Comparison of ENCODE assay signal across 9 cellular contexts in genomic region chr1:62689524-62689923, GRCh38. TPM values are rescaled to one million over a fixed set of nuclear protein-coding genes. Genes with fewer than 3 reads are reported as not detected.
DNase-seq lines count a peak whose midpoint lies in the region; ATAC-seq and TF ChIP-seq lines count a peak whose summit lies in the region.
"Had no signal": no experiment of that assay in that cellular context is flagged by ENCODE, and none has a peak within 500 bp of the region (broad histone marks: within the 10 kb centered on the region; RNA-seq: fewer than 3 reads in every experiment).

No MANE protein-coding gene starts in this region.

- H3K27me3 ChIP-seq in rectal smooth muscle tissue (ENCODE audit: control insufficient read depth, insufficient read depth, low read length): no peaks in the 10 kb centered on the region

- H3K36me3 Mint-ChIP-seq in activated T-helper 1 cell treated with anti-CD3 and anti-CD28 coated beads, Interleukin-12 subunit alpha, Interleukin-12 subunit beta, Interleukin-2, Interleukin-4 antibody, amounts not matched to agents 30 ng/mL and 10 ng/mL and 1 ng/mL, durations not matched to agents 14 hours and 24 hours and 36 hours (ENCODE audit: low read depth): no peaks in the 10 kb centered on the region

- CTCF ChIA-PET in RWPE1 (lab: Yijun Ruan, JAX): no interaction called here

- TF ChIP-seq CTCF in RWPE1 (conservative IDR thresholded peaks at IDR 0.05; ENCODE audit: low read depth) (no peak), fibroblast of pulmonary artery (IDR thresholded peaks at IDR 0.05; ENCODE audit: low read length, missing control alignments) (no peak)

- H3K27ac Mint-ChIP-seq in activated T-helper 1 cell treated with anti-CD3 and anti-CD28 coated beads, Interleukin-12 subunit alpha, Interleukin-12 subunit beta, Interleukin-2, Interleukin-4 antibody, amounts not matched to agents 30 ng/mL and 10 ng/mL and 1 ng/mL, durations not matched to agents 14 hours and 24 hours and 36 hours: no peak overlapping the region

- H3K27ac ChIP-seq in RWPE1: no peak overlapping the region
- peak overlapping the region; percentile 78 for H3K27ac ChIP-seq in rectal smooth muscle tissue (ENCODE audit: low read depth, low read length)

- peak overlapping the region; percentile 79 for H3K4me3 ChIP-seq in fibroblast of pulmonary artery (replicated peaks; ENCODE audit: low read depth, low read length)
- H3K4me3 ChIP-seq in rectal smooth muscle tissue (ENCODE audit: low read length): no peak overlapping the region

- peak; percentile 93 for DNase-seq in ELR (ENCODE audit: low read depth)
- peak; percentile 48 for DNase-seq in RWPE1 (ENCODE audit: low spot score)
- peak; percentile 62 for DNase-seq in fibroblast of pulmonary artery (ENCODE audit: low read depth)
- DNase-seq in DMS79 treated with DMSO at 0.1 percent for 48 hours (lab: John Stamatoyannopoulos, UW): no peak
- no peak for DNase-seq in activated effector memory CD4-positive, alpha-beta T cell treated with anti-CD3 and anti-CD28 coated beads, Interleukin-2, amount 50 U/mL, for 16 hours
- DNase-seq in activated T-helper 1 cell treated with anti-CD3 and anti-CD28 coated beads, Interleukin-12 subunit alpha, Interleukin-12 subunit beta, Interleukin-2, Interleukin-4 antibody, amounts not matched to agents 30 ng/mL and 10 ng/mL and 1 ng/mL, durations not matched to agents 14 hours and 24 hours and 36 hours (ENCODE audit: low spot score): no peak
- DNase-seq: stimulated activated CD4-positive, alpha-beta T cell treated with anti-CD3 and anti-CD28 coated beads, Interleukin-12 subunit alpha, Interleukin-12 subunit beta, amount 100 ng/mL, for 4 hours had no signal

- H3K4me3 Mint-ChIP-seq in activated T-helper 1 cell treated with anti-CD3 and anti-CD28 coated beads, Interleukin-12 subunit alpha, Interleukin-12 subunit beta, Interleukin-2, Interleukin-4 antibody, amounts not matched to agents 30 ng/mL and 10 ng/mL and 1 ng/mL, durations not matched to agents 14 hours and 24 hours and 36 hours: no peak overlapping the region

- H3K4me1 ChIP-seq in rectal smooth muscle tissue (ENCODE audit: control insufficient read depth, insufficient read depth, low read length): peaks cover 25% of the 10 kb centered on the region

- peaks cover 18% of the 10 kb centered on the region for H3K4me1 Mint-ChIP-seq in activated T-helper 1 cell treated with anti-CD3 and anti-CD28 coated beads, Interleukin-12 subunit alpha, Interleukin-12 subunit beta, Interleukin-2, Interleukin-4 antibody, amounts not matched to agents 30 ng/mL and 10 ng/mL and 1 ng/mL, durations not matched to agents 14 hours and 24 hours and 36 hours (ENCODE audit: low read depth)

- no peak for ATAC-seq in GM18511 (IDR thresholded peaks at IDR 0.05; ENCODE audit: unreplicated experiment)

- POLR2A ChIA-PET in RWPE1 (lab: Yijun Ruan, JAX; ENCODE audit: low non-redundant PET): no interaction called here

- intact Hi-C loops in activated T-helper 1 cell treated with anti-CD3 and anti-CD28 coated beads, Interleukin-12 subunit alpha, Interleukin-12 subunit beta, Interleukin-2, Interleukin-4 antibody, amounts not matched to agents 30 ng/mL and 10 ng/mL and 1 ng/mL, durations not matched to agents 14 hours and 24 hours and 36 hours (cut with micrococcal nuclease): no loop called here

- H3K27me3 Mint-ChIP-seq in activated T-helper 1 cell treated with anti-CD3 and anti-CD28 coated beads, Interleukin-12 subunit alpha, Interleukin-12 subunit beta, Interleukin-2, Interleukin-4 antibody, amounts not matched to agents 30 ng/mL and 10 ng/mL and 1 ng/mL, durations not matched to agents 14 hours and 24 hours and 36 hours (ENCODE audit: insufficient read depth): peaks cover 8% of the 10 kb centered on the region

- no peaks in the 10 kb centered on the region for H3K36me3 ChIP-seq in rectal smooth muscle tissue (ENCODE audit: control insufficient read depth, insufficient read depth, low read length)

- no peak overlapping the region for H3K9ac ChIP-seq in rectal smooth muscle tissue (ENCODE audit: low read length)

- no peaks in the 10 kb centered on the region for H3K9me3 Mint-ChIP-seq in activated T-helper 1 cell treated with anti-CD3 and anti-CD28 coated beads, Interleukin-12 subunit alpha, Interleukin-12 subunit beta, Interleukin-2, Interleukin-4 antibody, amounts not matched to agents 30 ng/mL and 10 ng/mL and 1 ng/mL, durations not matched to agents 14 hours and 24 hours and 36 hours

RNA-seq across cellular contexts. Expression of gene DOCK7, which starts 1.3 kb away (rescaled TPM):
- total RNA-seq in activated T-helper 1 cell treated with anti-CD3 and anti-CD28 coated beads, Interleukin-12 subunit alpha, Interleukin-12 subunit beta, Interleukin-2, Interleukin-4 antibody, amounts not matched to agents 30 ng/mL and 10 ng/mL and 1 ng/mL, durations not matched to agents 14 hours and 24 hours and 36 hours: 13.4 and 13.6 TPM in 2 replicates

Comparison
In these comparisons a context has a peak if more than half of its experiments do, and no peak if none do; other contexts are left out.
1. DNase-seq: peak in ELR (single experiment), RWPE1 (single experiment) and fibroblast of pulmonary artery (single experiment); none in DMS79 treated with DMSO at 0.1 percent for 48 hours (single experiment), activated effector memory CD4-positive, alpha-beta T cell treated with anti-CD3 and anti-CD28 coated beads, Interleukin-2, amount 50 U/mL, for 16 hours (single experiment) and activated T-helper 1 cell treated with anti-CD3 and anti-CD28 coated beads, Interleukin-12 subunit alpha, Interleukin-12 subunit beta, Interleukin-2, Interleukin-4 antibody, amounts not matched to agents 30 ng/mL and 10 ng/mL and 1 ng/mL, durations not matched to agents 14 hours and 24 hours and 36 hours (single experiment).